8 cellular contexts compared by ENCODE assay signal in the genomic region with DNA sequence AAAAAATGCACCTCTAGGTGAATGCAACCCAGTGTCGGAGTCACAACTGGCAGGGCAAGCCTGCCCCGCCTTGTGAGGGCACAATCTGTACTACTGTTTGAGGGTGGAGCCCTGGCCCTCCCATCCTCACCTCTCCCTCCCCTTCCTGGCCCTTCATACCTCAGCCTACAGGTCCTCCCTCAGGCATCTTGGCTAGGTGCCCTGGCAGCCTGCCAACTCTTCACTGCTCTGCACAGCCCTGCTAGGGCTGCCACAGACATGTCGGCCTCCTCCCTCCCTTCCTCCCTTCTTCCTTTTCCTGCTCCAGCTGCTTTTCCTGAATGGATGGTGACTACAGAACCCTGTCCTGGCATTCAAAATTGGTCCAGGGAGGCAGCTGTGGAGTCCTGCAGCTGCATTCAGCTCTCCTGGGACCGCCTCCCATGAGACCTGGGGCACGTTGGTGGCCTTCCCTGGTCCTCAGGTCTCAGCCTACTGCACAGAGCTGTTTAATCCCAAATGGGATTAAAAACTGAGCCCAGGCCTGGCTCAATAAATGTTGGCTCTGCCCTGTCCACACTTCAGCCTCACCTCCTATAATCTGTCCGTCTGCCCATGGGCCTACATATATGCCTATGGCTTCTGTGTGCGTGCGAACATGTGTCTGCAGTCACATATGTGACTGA. TPM values are rescaled to one million over a fixed set of nuclear protein-coding genes. Genes with fewer than 3 reads are reported as not detected.
DNase-seq lines count a peak whose midpoint lies in the region; ATAC-seq, FAIRE-seq and TF ChIP-seq lines count a peak whose summit lies in the region.

No MANE protein-coding gene starts in this region.

- H3K4me1 ChIP-seq in astrocyte (ENCODE audit: insufficient read depth, low read length), result no peaks in the 10 kb centered on the region
- peaks cover 0 to 4% of the 10 kb centered on the region in 2 donors for H3K4me1 ChIP-seq in lung (ENCODE audit: control insufficient read depth in 2 of 2, insufficient read depth in 2 of 2, low read length in 2 of 2)
- no peaks in the 10 kb centered on the region for H3K4me1 ChIP-seq in effector memory CD4-positive, alpha-beta T cell (ENCODE audit: control insufficient read depth, insufficient read depth, low read length, poor library complexity, severe bottlenecking)

- H3K36me3 Mint-ChIP-seq in astrocyte (ENCODE audit: low read depth, unreplicated experiment), result no peaks in the 10 kb centered on the region

- H3K36me3 ChIP-seq in astrocyte (ENCODE audit: insufficient read depth, low read length) (no peaks in the 10 kb centered on the region), lung (ENCODE audit: control insufficient read depth in 2 of 2, insufficient read depth in 2 of 2, low read length in 2 of 2) (no peaks in the 10 kb centered on the region)
- H3K36me3 ChIP-seq in effector memory CD4-positive, alpha-beta T cell (ENCODE audit: control insufficient read depth, insufficient read depth, low read length), result no peaks in the 10 kb centered on the region

- H3K27ac Mint-ChIP-seq in astrocyte (ENCODE audit: unreplicated experiment), result no peak overlapping the region

- H3K9ac ChIP-seq in astrocyte (ENCODE audit: low read length), result no peak overlapping the region

- H2AFZ ChIP-seq in astrocyte (ENCODE audit: low read depth, low read length), result no peak overlapping the region

- no peaks in the 10 kb centered on the region for H4K20me1 ChIP-seq in astrocyte (ENCODE audit: insufficient read depth, low read length)

- H3K4me2 ChIP-seq in astrocyte (ENCODE audit: low read length), result no peak overlapping the region

- H3K27ac ChIP-seq in astrocyte (ENCODE audit: low read depth, low read length), result no peak overlapping the region
- H3K27ac ChIP-seq in lung (ENCODE audit: low read depth in 1 of 2, low read length in 1 of 2), result no peak overlapping the region
- H3K27ac ChIP-seq in effector memory CD4-positive, alpha-beta T cell (ENCODE audit: insufficient read depth, low read length, poor library complexity, severe bottlenecking), result no peak overlapping the region

- ATAC-seq in lung (ENCODE audit: insufficient read depth, low FRiP score), result peak; percentile 66
- no peak for ATAC-seq in HG03280 (IDR thresholded peaks at IDR 0.05; ENCODE audit: unreplicated experiment)
- ATAC-seq in GM21390 (IDR thresholded peaks at IDR 0.05; ENCODE audit: unreplicated experiment), result no peak

- peaks cover 53% of the 10 kb centered on the region for H3K27me3 Mint-ChIP-seq in astrocyte (ENCODE audit: low read depth, unreplicated experiment)

- no peak for TF ChIP-seq CTCF in astrocyte (IDR thresholded peaks at IDR 0.05; ENCODE audit: insufficient read depth, low read depth, low read length)
- TF ChIP-seq CTCF in lung (IDR thresholded peaks at IDR 0.05; ENCODE audit: control extremely low read depth, extremely low read depth), result no peak

- no peak overlapping the region for H3K4me3 ChIP-seq in astrocyte (ENCODE audit: insufficient read depth, low read depth, low read length)
- H3K4me3 ChIP-seq in lung, result no peak overlapping the region
- H3K4me3 ChIP-seq in effector memory CD4-positive, alpha-beta T cell (ENCODE audit: insufficient read depth, low read depth, low read length, poor library complexity, severe bottlenecking), result no peak overlapping the region

- H3K27me3 ChIP-seq in astrocyte (ENCODE audit: insufficient read depth, low read length), result peaks cover 22% of the 10 kb centered on the region
- H3K27me3 ChIP-seq in lung (ENCODE audit: control insufficient read depth, insufficient read depth), result peaks cover 2% of the 10 kb centered on the region
- peaks cover 7% of the 10 kb centered on the region for H3K27me3 ChIP-seq in effector memory CD4-positive, alpha-beta T cell (replicated peaks; ENCODE audit: control insufficient read depth, insufficient read depth, low read length, poor library complexity, severe bottlenecking)

- H3K9me3 Mint-ChIP-seq in astrocyte (ENCODE audit: unreplicated experiment), result no peaks in the 10 kb centered on the region

- H3K4me1 Mint-ChIP-seq in astrocyte (ENCODE audit: low read depth, unreplicated experiment), result no peaks in the 10 kb centered on the region

- H3K9me3 ChIP-seq in astrocyte (ENCODE audit: insufficient read depth, low read depth, low read length) (no peaks in the 10 kb centered on the region), lung (ENCODE audit: control insufficient read depth in 2 of 2, insufficient read depth in 1 of 2, low read length in 1 of 2) (peaks cover 0 to 3% of the 10 kb centered on the region in 2 donors)
- H3K9me3 ChIP-seq in effector memory CD4-positive, alpha-beta T cell (ENCODE audit: control insufficient read depth, low read length), result no peaks in the 10 kb centered on the region

- FAIRE-seq in astrocyte (lab: Jason Lieb, UNC), result no peak

- no peaks in the 10 kb centered on the region for H3K79me2 ChIP-seq in astrocyte (ENCODE audit: insufficient read depth, low read length)

- peak; percentile 93 for DNase-seq in DMS53 (lab: John Stamatoyannopoulos, UW)
- peak; percentile 97 for DNase-seq in NCI-H2029 treated with DMSO at 0.1 percent for 48 hours (lab: John Stamatoyannopoulos, UW)
- peak; percentile 4 for DNase-seq in astrocyte (ENCODE audit: low read depth)
- DNase-seq in lung (ENCODE audit: low spot score), result peak; percentile 86
- DNase-seq in effector memory CD4-positive, alpha-beta T cell, result no peak
- no peak for DNase-seq in epidermal melanocyte (ENCODE audit: insufficient read length, low spot score)

- WGBS in lung, 2 donors, result 52 to 61% methylated on average over 8 of the region's 8 CpGs

- no peak overlapping the region for H3K4me3 Mint-ChIP-seq in astrocyte (ENCODE audit: unreplicated experiment)

RNA-seq across cellular contexts. Expression of a gene that starts 52.7 kb away (rescaled TPM):
- total RNA-seq in astrocyte (0.17 TPM in 1 of 2 replicates, not detected in the other), lung (under 1 TPM; 0.06 to 0.25 TPM)
- polyA plus RNA-seq in lung, result under 1 TPM; 0.03 to 0.12 TPM

Comparison
In these comparisons a context has a peak if more than half of its experiments do, and no peak if none do; other contexts are left out.
1. DNase-seq: peak in DMS53 (single experiment), NCI-H2029 treated with DMSO at 0.1 percent for 48 hours (single experiment), astrocyte (single experiment) and lung (single experiment); none in effector memory CD4-positive, alpha-beta T cell (0 of 3) and epidermal melanocyte (single experiment).